9 cellular contexts compared by ENCODE assay signal in the genomic region with DNA sequence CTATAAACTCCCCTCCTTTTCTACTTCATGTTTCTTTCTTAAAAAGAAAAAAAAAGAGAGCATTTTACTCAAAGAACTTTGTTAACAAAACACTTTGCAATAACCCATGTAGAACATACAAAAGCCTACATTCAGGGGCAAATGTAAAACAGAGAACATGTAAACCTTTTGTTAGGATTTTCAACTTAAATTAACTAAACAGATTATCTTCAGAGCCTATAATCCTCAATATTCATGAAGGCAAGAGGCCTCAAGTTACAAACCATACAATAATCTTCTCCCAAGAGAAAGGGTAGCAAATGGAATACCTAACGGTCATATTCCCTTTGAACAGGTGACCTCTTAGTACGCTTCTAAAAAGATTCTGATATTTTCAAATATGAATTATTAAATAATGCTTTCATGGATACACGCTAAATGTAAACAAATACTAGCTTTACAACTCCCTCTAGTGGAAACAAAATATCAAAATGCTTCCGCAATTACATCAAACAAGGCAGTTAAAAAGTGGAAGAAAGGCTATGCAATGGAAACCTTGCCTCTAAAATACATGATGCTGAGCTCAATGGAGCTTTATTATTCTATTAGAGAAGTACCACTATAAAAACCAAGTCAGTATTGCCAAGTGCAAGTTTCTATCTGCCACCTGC. TPM values are rescaled to one million over a fixed set of nuclear protein-coding genes. Genes with fewer than 3 reads are reported as not detected.
DNase-seq lines count a peak whose midpoint lies in the region; ATAC-seq, FAIRE-seq and TF ChIP-seq lines count a peak whose summit lies in the region.
"Had no signal": no experiment of that assay in that cellular context is flagged by ENCODE, and none has a peak within 500 bp of the region (broad histone marks: within the 10 kb centered on the region; RNA-seq: fewer than 3 reads in every experiment).

No MANE protein-coding gene starts in this region.

- H3K9me3 ChIP-seq in Loucy (ENCODE audit: insufficient read depth, low read depth, low read length) (no peaks in the 10 kb centered on the region), breast epithelium (no peaks in the 10 kb centered on the region)

- CTCF ChIA-PET in WTC11 (lab: Charles Lee) = interaction anchor here (0.7 to 2.6 kb wide), 8 partner anchors 9 to 1385 kb away, joined by 3 to 26 read pairs (median 3); a partner anchor contains a TSS

- POLR2A ChIA-PET in WTC11 (lab: Charles Lee) = interaction anchor here (0.6 kb wide), 1 partner anchor 10 kb away, joined by 5 read pairs; a partner anchor contains a TSS

- H3K27ac Mint-ChIP-seq in mesothelial cell of epicardium = no peak overlapping the region
- H3K27ac Mint-ChIP-seq in WTC11 = no peak overlapping the region

- intact Hi-C loops in breast epithelium (cut with DNase I; ENCODE audit: low total_unique reads) = no loop called here

- no peak overlapping the region for H2AFZ ChIP-seq in Loucy (ENCODE audit: low read length)

- H3K9me3 Mint-ChIP-seq in mesothelial cell of epicardium (no peaks in the 10 kb centered on the region), WTC11 (no peaks in the 10 kb centered on the region)

- no peak for DNase-seq in D721Med (ENCODE audit: insufficient read length, low spot score)
- DNase-seq in breast epithelium (ENCODE audit: low spot score in 2 of 2) = no peak
- no peak for DNase-seq in mesothelial cell of epicardium (ENCODE audit: low spot score in 2 of 2, unreplicated experiment in 2 of 2)
- no peak for DNase-seq in glomerular visceral epithelial cell (ENCODE audit: extremely low spot score)
- DNase-seq in WTC11 (ENCODE audit: low spot score) = no peak

- H3K4me3 ChIP-seq in Loucy (ENCODE audit: low read length, poor library complexity, severe bottlenecking) (no peak overlapping the region), breast epithelium (no peak overlapping the region)

- H3K27me3 Mint-ChIP-seq in mesothelial cell of epicardium (ENCODE audit: low read depth) (no peaks in the 10 kb centered on the region), WTC11 (ENCODE audit: low read depth) (no peaks in the 10 kb centered on the region)

- ATAC-seq in GM19351 (IDR thresholded peaks at IDR 0.05; ENCODE audit: unreplicated experiment) (no peak), WTC11 (no peak), GM18907 (IDR thresholded peaks at IDR 0.05; ENCODE audit: unreplicated experiment) (no peak)

- peak; percentile 46 for TF ChIP-seq CTCF in D721Med (IDR thresholded peaks at IDR 0.05; ENCODE audit: insufficient read depth, missing control alignments)
- peak; percentile 72 for TF ChIP-seq CTCF in Loucy (conservative IDR thresholded peaks at IDR 0.05; ENCODE audit: low read length)
- peak in 2 of 3 donors; percentile 38 to 49 for TF ChIP-seq CTCF in breast epithelium (IDR thresholded peaks at IDR 0.05)
- peak; percentile 55 for TF ChIP-seq CTCF in mesothelial cell of epicardium (IDR thresholded peaks at IDR 0.05; ENCODE audit: unreplicated experiment)
- TF ChIP-seq CTCF in WTC11 (IDR thresholded peaks at IDR 0.05) = no peak

- H3K4me2 ChIP-seq in Loucy (ENCODE audit: low read depth, low read length, poor library complexity, severe bottlenecking) = peak overlapping the region; percentile 14

- H3K4me3 Mint-ChIP-seq in mesothelial cell of epicardium (no peak overlapping the region), WTC11 (no peak overlapping the region)

- peaks cover 8% of the 10 kb centered on the region for H3K4me1 Mint-ChIP-seq in mesothelial cell of epicardium
- H3K4me1 Mint-ChIP-seq in WTC11 = peaks cover 31% of the 10 kb centered on the region

- no peaks in the 10 kb centered on the region for H3K9me2 ChIP-seq in Loucy (replicated peaks; ENCODE audit: low read depth, low read length)

- H3K36me3 Mint-ChIP-seq in mesothelial cell of epicardium (no peaks in the 10 kb centered on the region), WTC11 (peaks cover 15% of the 10 kb centered on the region)

- peaks cover 10% of the 10 kb centered on the region for H4K20me1 ChIP-seq in Loucy (ENCODE audit: insufficient read depth, low read length, poor library complexity, severe bottlenecking)

- no peak for TF ChIP-seq POLR2A in breast epithelium (IDR thresholded peaks at IDR 0.05)

- no peaks in the 10 kb centered on the region for H3K27me3 ChIP-seq in Loucy (ENCODE audit: insufficient read depth, low read length, poor library complexity, severe bottlenecking)
- no peaks in the 10 kb centered on the region for H3K27me3 ChIP-seq in breast epithelium

- H3K9ac ChIP-seq in Loucy (ENCODE audit: low read depth, low read length, poor library complexity, severe bottlenecking) = no peak overlapping the region

- H3K36me3 ChIP-seq in Loucy (ENCODE audit: insufficient read depth, low read length) = peaks cover 16% of the 10 kb centered on the region
- H3K36me3 ChIP-seq in breast epithelium = no peaks in the 10 kb centered on the region

- H3K79me2 ChIP-seq in Loucy (ENCODE audit: insufficient read depth, low read length) = peaks cover 62% of the 10 kb centered on the region

- no peaks in the 10 kb centered on the region for H3F3A ChIP-seq in Loucy (ENCODE audit: low read depth)

- FAIRE-seq in D721Med (lab: Jason Lieb, UNC) = peak; percentile 32

- H3K4me1 ChIP-seq in Loucy (ENCODE audit: insufficient read depth, low read length, poor library complexity, severe bottlenecking) (peaks cover 46% of the 10 kb centered on the region), breast epithelium (no peaks in the 10 kb centered on the region)

- no peak overlapping the region for H3K27ac ChIP-seq in breast epithelium
- H3K27ac ChIP-seq: epithelial cell of prostate had no signal

TF ChIP-seq in WTC11, 78 proteins besides CTCF, POLR2A, EP300 and RAD21 (continues in another document):
- no peak for TF ChIP-seq ATF1 (CRISPR knock-in tag; IDR thresholded peaks at IDR 0.05)
- TF ChIP-seq, protein P1, sequence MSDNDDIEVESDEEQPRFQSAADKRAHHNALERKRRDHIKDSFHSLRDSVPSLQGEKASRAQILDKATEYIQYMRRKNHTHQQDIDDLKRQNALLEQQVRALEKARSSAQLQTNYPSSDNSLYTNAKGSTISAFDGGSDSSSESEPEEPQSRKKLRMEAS (CRISPR knock-in tag; IDR thresholded peaks at IDR 0.05) = no peak
- TF ChIP-seq, protein P2, sequence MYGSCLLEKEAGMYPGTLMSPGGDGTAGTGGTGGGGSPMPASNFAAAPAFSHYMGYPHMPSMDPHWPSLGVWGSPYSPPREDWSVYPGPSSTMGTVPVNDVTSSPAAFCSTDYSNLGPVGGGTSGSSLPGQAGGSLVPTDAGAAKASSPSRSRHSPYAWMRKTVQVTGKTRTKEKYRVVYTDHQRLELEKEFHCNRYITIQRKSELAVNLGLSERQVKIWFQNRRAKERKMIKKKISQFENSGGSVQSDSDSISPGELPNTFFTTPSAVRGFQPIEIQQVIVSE (CRISPR knock-in tag; IDR thresholded peaks at IDR 0.05; ENCODE audit: borderline replicate concordance) = no peak
- TF ChIP-seq, protein P3, sequence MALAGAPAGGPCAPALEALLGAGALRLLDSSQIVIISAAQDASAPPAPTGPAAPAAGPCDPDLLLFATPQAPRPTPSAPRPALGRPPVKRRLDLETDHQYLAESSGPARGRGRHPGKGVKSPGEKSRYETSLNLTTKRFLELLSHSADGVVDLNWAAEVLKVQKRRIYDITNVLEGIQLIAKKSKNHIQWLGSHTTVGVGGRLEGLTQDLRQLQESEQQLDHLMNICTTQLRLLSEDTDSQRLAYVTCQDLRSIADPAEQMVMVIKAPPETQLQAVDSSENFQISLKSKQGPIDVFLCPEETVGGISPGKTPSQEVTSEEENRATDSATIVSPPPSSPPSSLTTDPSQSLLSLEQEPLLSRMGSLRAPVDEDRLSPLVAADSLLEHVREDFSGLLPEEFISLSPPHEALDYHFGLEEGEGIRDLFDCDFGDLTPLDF (CRISPR knock-in tag; IDR thresholded peaks at IDR 0.05) = no peak
- TF ChIP-seq, protein P4, sequence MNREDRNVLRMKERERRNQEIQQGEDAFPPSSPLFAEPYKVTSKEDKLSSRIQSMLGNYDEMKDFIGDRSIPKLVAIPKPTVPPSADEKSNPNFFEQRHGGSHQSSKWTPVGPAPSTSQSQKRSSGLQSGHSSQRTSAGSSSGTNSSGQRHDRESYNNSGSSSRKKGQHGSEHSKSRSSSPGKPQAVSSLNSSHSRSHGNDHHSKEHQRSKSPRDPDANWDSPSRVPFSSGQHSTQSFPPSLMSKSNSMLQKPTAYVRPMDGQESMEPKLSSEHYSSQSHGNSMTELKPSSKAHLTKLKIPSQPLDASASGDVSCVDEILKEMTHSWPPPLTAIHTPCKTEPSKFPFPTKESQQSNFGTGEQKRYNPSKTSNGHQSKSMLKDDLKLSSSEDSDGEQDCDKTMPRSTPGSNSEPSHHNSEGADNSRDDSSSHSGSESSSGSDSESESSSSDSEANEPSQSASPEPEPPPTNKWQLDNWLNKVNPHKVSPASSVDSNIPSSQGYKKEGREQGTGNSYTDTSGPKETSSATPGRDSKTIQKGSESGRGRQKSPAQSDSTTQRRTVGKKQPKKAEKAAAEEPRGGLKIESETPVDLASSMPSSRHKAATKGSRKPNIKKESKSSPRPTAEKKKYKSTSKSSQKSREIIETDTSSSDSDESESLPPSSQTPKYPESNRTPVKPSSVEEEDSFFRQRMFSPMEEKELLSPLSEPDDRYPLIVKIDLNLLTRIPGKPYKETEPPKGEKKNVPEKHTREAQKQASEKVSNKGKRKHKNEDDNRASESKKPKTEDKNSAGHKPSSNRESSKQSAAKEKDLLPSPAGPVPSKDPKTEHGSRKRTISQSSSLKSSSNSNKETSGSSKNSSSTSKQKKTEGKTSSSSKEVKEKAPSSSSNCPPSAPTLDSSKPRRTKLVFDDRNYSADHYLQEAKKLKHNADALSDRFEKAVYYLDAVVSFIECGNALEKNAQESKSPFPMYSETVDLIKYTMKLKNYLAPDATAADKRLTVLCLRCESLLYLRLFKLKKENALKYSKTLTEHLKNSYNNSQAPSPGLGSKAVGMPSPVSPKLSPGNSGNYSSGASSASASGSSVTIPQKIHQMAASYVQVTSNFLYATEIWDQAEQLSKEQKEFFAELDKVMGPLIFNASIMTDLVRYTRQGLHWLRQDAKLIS (CRISPR knock-in tag; IDR thresholded peaks at IDR 0.05; ENCODE audit: borderline replicate concordance) = no peak
- TF ChIP-seq, protein P5, sequence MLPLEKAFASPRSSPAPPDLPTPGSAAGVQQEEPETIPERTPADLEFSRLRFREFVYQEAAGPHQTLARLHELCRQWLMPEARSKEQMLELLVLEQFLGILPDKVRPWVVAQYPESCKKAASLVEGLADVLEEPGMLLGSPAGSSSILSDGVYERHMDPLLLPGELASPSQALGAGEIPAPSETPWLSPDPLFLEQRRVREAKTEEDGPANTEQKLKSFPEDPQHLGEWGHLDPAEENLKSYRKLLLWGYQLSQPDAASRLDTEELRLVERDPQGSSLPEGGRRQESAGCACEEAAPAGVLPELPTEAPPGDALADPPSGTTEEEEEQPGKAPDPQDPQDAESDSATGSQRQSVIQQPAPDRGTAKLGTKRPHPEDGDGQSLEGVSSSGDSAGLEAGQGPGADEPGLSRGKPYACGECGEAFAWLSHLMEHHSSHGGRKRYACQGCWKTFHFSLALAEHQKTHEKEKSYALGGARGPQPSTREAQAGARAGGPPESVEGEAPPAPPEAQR (CRISPR knock-in tag; IDR thresholded peaks at IDR 0.05) = no peak
- TF ChIP-seq TEAD1 (CRISPR knock-in tag; IDR thresholded peaks at IDR 0.05) = no peak
- no peak for TF ChIP-seq ZNF423 (CRISPR knock-in tag; IDR thresholded peaks at IDR 0.05)

RNA-seq across cellular contexts. Expression of a gene that starts 9.9 kb away (rescaled TPM):
- total RNA-seq in breast epithelium (10 to 100 TPM in 1 of 3 donors, 1 to 10 TPM in 2; 5.3 to 13.5 (median 5.9) TPM), mesothelial cell of epicardium (7.1 to 8.0 TPM (median 7.6 TPM) in 3 replicates), WTC11 (2021) (12.8 to 16.7 TPM (median 13.0 TPM) in 3 replicates)
